11 cellular contexts compared by ENCODE assay signal in genomic region chr11:72742522-72743320, GRCh38. TPM values are rescaled to one million over a fixed set of nuclear protein-coding genes. Genes with fewer than 3 reads are reported as not detected.
DNase-seq lines count a peak whose midpoint lies in the region; ATAC-seq and TF ChIP-seq lines count a peak whose summit lies in the region.
"Had no signal": no experiment of that assay in that cellular context is flagged by ENCODE, and none has a peak within 500 bp of the region (broad histone marks: within the 10 kb centered on the region; RNA-seq: fewer than 3 reads in every experiment).

No MANE protein-coding gene starts in this region.

- no peaks in the 10 kb centered on the region for H3K27me3 Mint-ChIP-seq in activated T-cell treated with anti-CD3 and anti-CD28 coated beads, Interleukin-2, amount 50 U/mL, for 72 hours (ENCODE audit: low read depth)
- H3K27me3 Mint-ChIP-seq in T-helper 17 cell: no peaks in the 10 kb centered on the region
- H3K27me3 Mint-ChIP-seq in glutamatergic neuron (ENCODE audit: unreplicated experiment): peaks cover 13% of the 10 kb centered on the region
- H3K27me3 Mint-ChIP-seq in stimulated activated naive B cell treated with anti-CD40 and anti-IgM and Interleukin-4, amounts not matched to agents 10 μg/mL and 1 μg/mL and 100 μg/mL, for 72 hours: no peaks in the 10 kb centered on the region

- H3K27ac ChIP-seq in vagina: no peak overlapping the region
- H3K27ac ChIP-seq: SK-N-MC had no signal

- H3K4me3 Mint-ChIP-seq in activated T-cell treated with anti-CD3 and anti-CD28 coated beads, Interleukin-2, amount 50 U/mL, for 72 hours: no peak overlapping the region
- H3K4me3 Mint-ChIP-seq in T-helper 17 cell: no peak overlapping the region
- peak overlapping the region; percentile 25 for H3K4me3 Mint-ChIP-seq in glutamatergic neuron (ENCODE audit: unreplicated experiment)
- no peak overlapping the region for H3K4me3 Mint-ChIP-seq in stimulated activated naive B cell treated with anti-CD40 and anti-IgM and Interleukin-4, amounts not matched to agents 10 μg/mL and 1 μg/mL and 100 μg/mL, for 72 hours

- peak overlapping the region; percentile 9 for H3K27ac Mint-ChIP-seq in activated T-cell treated with anti-CD3 and anti-CD28 coated beads, Interleukin-2, amount 50 U/mL, for 72 hours
- H3K27ac Mint-ChIP-seq in T-helper 17 cell: peak overlapping the region; percentile 97
- H3K27ac Mint-ChIP-seq in glutamatergic neuron (ENCODE audit: unreplicated experiment): peak overlapping the region; percentile 10
- H3K27ac Mint-ChIP-seq in stimulated activated naive B cell treated with anti-CD40 and anti-IgM and Interleukin-4, amounts not matched to agents 10 μg/mL and 1 μg/mL and 100 μg/mL, for 72 hours: peak overlapping the region; percentile 95

- peaks cover 59% of the 10 kb centered on the region for H3K4me1 Mint-ChIP-seq in activated T-cell treated with anti-CD3 and anti-CD28 coated beads, Interleukin-2, amount 50 U/mL, for 72 hours (ENCODE audit: low read depth)
- H3K4me1 Mint-ChIP-seq in T-helper 17 cell (peaks cover 49% of the 10 kb centered on the region), glutamatergic neuron (ENCODE audit: low read depth, unreplicated experiment) (peaks cover 30% of the 10 kb centered on the region)
- H3K4me1 Mint-ChIP-seq in stimulated activated naive B cell treated with anti-CD40 and anti-IgM and Interleukin-4, amounts not matched to agents 10 μg/mL and 1 μg/mL and 100 μg/mL, for 72 hours: peaks cover 83 to 95% of the 10 kb centered on the region in 2 donors

- no peaks in the 10 kb centered on the region for H3K36me3 Mint-ChIP-seq in activated T-cell treated with anti-CD3 and anti-CD28 coated beads, Interleukin-2, amount 50 U/mL, for 72 hours (ENCODE audit: insufficient read depth in 2 of 2)
- no peaks in the 10 kb centered on the region for H3K36me3 Mint-ChIP-seq in T-helper 17 cell (ENCODE audit: low read depth)
- H3K36me3 Mint-ChIP-seq in glutamatergic neuron (ENCODE audit: unreplicated experiment): peaks cover 5% of the 10 kb centered on the region
- H3K36me3 Mint-ChIP-seq in stimulated activated naive B cell treated with anti-CD40 and anti-IgM and Interleukin-4, amounts not matched to agents 10 μg/mL and 1 μg/mL and 100 μg/mL, for 72 hours: peaks cover 0 to 12% of the 10 kb centered on the region in 2 donors

- H3K9me3 ChIP-seq in T-helper 17 cell (ENCODE audit: control insufficient read depth, low read length, poor library complexity, severe bottlenecking) (no peaks in the 10 kb centered on the region), vagina (no peaks in the 10 kb centered on the region)

- H3K9me3 Mint-ChIP-seq in activated T-cell treated with anti-CD3 and anti-CD28 coated beads, Interleukin-2, amount 50 U/mL, for 72 hours: no peaks in the 10 kb centered on the region
- peaks cover 12% of the 10 kb centered on the region for H3K9me3 Mint-ChIP-seq in glutamatergic neuron (ENCODE audit: unreplicated experiment)
- H3K9me3 Mint-ChIP-seq in stimulated activated naive B cell treated with anti-CD40 and anti-IgM and Interleukin-4, amounts not matched to agents 10 μg/mL and 1 μg/mL and 100 μg/mL, for 72 hours: no peaks in the 10 kb centered on the region

- no peak for ATAC-seq in activated T-cell treated with anti-CD3 and anti-CD28 coated beads, Interleukin-2, amount 50 U/mL, for 72 hours (replicated peaks in 1 of 2)
- ATAC-seq in T-helper 17 cell: no peak
- ATAC-seq in stimulated activated naive B cell treated with anti-CD40 and anti-IgM and Interleukin-4, amounts not matched to agents 10 μg/mL and 1 μg/mL and 100 μg/mL, for 72 hours (replicated peaks): no peak

- TF ChIP-seq POLR2A in vagina (IDR thresholded peaks at IDR 0.05): no peak

- H3K4me1 ChIP-seq in vagina: peaks cover 42% of the 10 kb centered on the region

- no peaks in the 10 kb centered on the region for H3K36me3 ChIP-seq in vagina

- intact Hi-C loops in vagina (cut with DNase I): no loop called here

- H3K4me3 ChIP-seq in vagina: no peak overlapping the region
- H3K4me3 ChIP-seq: SK-N-MC had no signal

- H3K27me3 ChIP-seq in vagina: no peaks in the 10 kb centered on the region

- no peak for DNase-seq in activated T-cell treated with anti-CD3 and anti-CD28 coated beads, Interleukin-2, amount 50 U/mL, for 72 hours
- DNase-seq in activated T-cell treated with anti-CD3 and anti-CD28 coated beads, Interleukin-2, amount 50 U/mL, for 1 hour: no peak
- DNase-seq in T-helper 17 cell (no peak), glutamatergic neuron (no peak), MV-4-11 (lab: John Stamatoyannopoulos, UW) (no peak), vagina (ENCODE audit: extremely low spot score in 2 of 2) (no peak)
- DNase-seq in stimulated activated naive B cell treated with anti-CD40 and anti-IgM and Interleukin-4, amounts not matched to agents 10 μg/mL and 1 μg/mL and 100 μg/mL, for 72 hours: no peak
- no peak for DNase-seq in activated CD4-positive, alpha-beta T cell treated with anti-CD3 and anti-CD28 coated beads, Interleukin-2, amount 50 U/mL, for 1 hour
- DNase-seq: activated CD4-positive, alpha-beta T cell treated with anti-CD3 and anti-CD28 coated beads for 4 hours; foreskin melanocyte had no signal

- TF ChIP-seq CTCF in glutamatergic neuron (IDR thresholded peaks at IDR 0.05; ENCODE audit: partially characterized antibody, unreplicated experiment): no peak
- TF ChIP-seq CTCF in vagina (IDR thresholded peaks at IDR 0.05): no peak

RNA-seq across cellular contexts. Expression of gene ARAP1, which starts 9.5 kb away (rescaled TPM):
- total RNA-seq in activated T-cell treated with anti-CD3 and anti-CD28 coated beads, Interleukin-2, amount 50 U/mL, for 72 hours: 10 to 100 TPM; 81.7 to 93.4 TPM
- total RNA-seq in T-helper 17 cell (100 to 1,000 TPM in 1 of 2 donors, 10 to 100 TPM in 1; 93.3 to 108 TPM), glutamatergic neuron (ENCODE audit: unreplicated experiment) (20.5 TPM), vagina (59.2 TPM)

RNA-seq across cellular contexts. Expression of gene STARD10, which starts 51.1 kb away (rescaled TPM):
- total RNA-seq in activated T-cell treated with anti-CD3 and anti-CD28 coated beads, Interleukin-2, amount 50 U/mL, for 72 hours: 10 to 100 TPM; 31.9 to 41.3 TPM
- total RNA-seq in T-helper 17 cell: 10 to 100 TPM; 12.9 to 17.7 TPM
- 13.5 TPM for total RNA-seq in glutamatergic neuron (ENCODE audit: unreplicated experiment)
- 75.9 TPM for total RNA-seq in vagina

Comparison
In these comparisons a context has a peak if more than half of its experiments do, and no peak if none do; other contexts are left out.
1. H3K27ac Mint-ChIP-seq: peak in every context shown above with its lines; median percentile 97 in T-helper 17 cell; 95 in stimulated activated naive B cell treated with anti-CD40 and anti-IgM and Interleukin-4, amounts not matched to agents 10 μg/mL and 1 μg/mL and 100 μg/mL, for 72 hours; 10 in glutamatergic neuron; 9 in activated T-cell treated with anti-CD3 and anti-CD28 coated beads, Interleukin-2, amount 50 U/mL, for 72 hours.